In the genomic region with DNA sequence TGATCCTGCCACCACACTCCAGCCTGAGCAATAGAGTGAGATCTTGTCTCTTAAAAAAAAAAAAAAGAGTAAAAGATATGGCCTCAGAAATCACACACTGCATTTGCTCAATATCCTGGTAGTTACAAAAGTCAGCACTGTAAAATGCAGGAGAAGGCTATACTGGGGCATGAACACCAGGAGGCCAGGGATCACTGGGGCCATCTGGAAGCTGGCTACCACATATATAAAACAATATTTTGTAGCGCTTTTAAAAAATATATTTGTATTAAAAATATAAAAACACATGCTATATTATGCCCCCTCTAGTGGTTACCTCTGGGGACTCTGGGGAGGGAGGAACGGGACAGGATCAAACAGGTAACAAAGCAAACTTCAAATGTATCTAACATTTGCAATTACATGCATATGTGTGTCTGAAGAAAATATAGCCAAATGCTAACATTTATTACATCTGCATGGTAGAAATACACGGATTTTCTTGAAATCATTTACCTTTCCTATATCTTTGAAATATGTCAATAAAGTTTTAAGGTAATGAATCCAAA, we compare ENCODE assay signal across 8 cellular contexts. TPM values are rescaled to one million over a fixed set of nuclear protein-coding genes. Genes with fewer than 3 reads are reported as not detected.
DNase-seq lines count a peak whose midpoint lies in the region; ATAC-seq and TF ChIP-seq lines count a peak whose summit lies in the region.

No MANE protein-coding gene starts in this region.

- intact Hi-C loops in left ventricle myocardium superior (cut with micrococcal nuclease) = no loop called here

- no peaks in the 10 kb centered on the region for H3F3A ChIP-seq in OCI-LY1 (ENCODE audit: insufficient read depth, low read length)

- no peaks in the 10 kb centered on the region for H3K9me2 ChIP-seq in OCI-LY1 (ENCODE audit: low read depth, low read length)

- H4K20me1 ChIP-seq in OCI-LY1 (ENCODE audit: insufficient read depth, low read length) = no peaks in the 10 kb centered on the region

- peaks cover 21% of the 10 kb centered on the region for H3K4me1 Mint-ChIP-seq in progenitor cell of endocrine pancreas (ENCODE audit: low read depth)

- H3K9ac ChIP-seq in OCI-LY1 (ENCODE audit: low read length) = no peak overlapping the region

- ATAC-seq in left ventricle myocardium superior = no peak
- ATAC-seq in GM18505 (IDR thresholded peaks at IDR 0.05; ENCODE audit: unreplicated experiment) = no peak

- H3K27me3 ChIP-seq in cardiac muscle cell = no peaks in the 10 kb centered on the region
- no peaks in the 10 kb centered on the region for H3K27me3 ChIP-seq in OCI-LY1 (ENCODE audit: insufficient read depth, low read length)

- DNase-seq in cardiac muscle cell (ENCODE audit: low read depth in 1 of 2, low spot score in 1 of 2) = peak; percentile 22 to 62
- DNase-seq in left ventricle myocardium superior = no peak
- peak; percentile 7 for DNase-seq in cerebellar cortex (ENCODE audit: low spot score)
- DNase-seq in progenitor cell of endocrine pancreas (ENCODE audit: low spot score, unreplicated experiment) = no peak
- DNase-seq in RPMI8226 = no peak
- DNase-seq in cerebellum (ENCODE audit: low spot score) = no peak

- H3K4me2 ChIP-seq in OCI-LY1 (ENCODE audit: low read length) = no peak overlapping the region

- no peak overlapping the region for H3K4me3 Mint-ChIP-seq in progenitor cell of endocrine pancreas (ENCODE audit: low read depth)

- H3K4me3 ChIP-seq in cardiac muscle cell = no peak overlapping the region
- no peak overlapping the region for H3K4me3 ChIP-seq in OCI-LY1 (ENCODE audit: low read depth, low read length, poor library complexity, severe bottlenecking)

- no peaks in the 10 kb centered on the region for H3K27me3 Mint-ChIP-seq in progenitor cell of endocrine pancreas

- H3K9me3 ChIP-seq in cardiac muscle cell (ENCODE audit: low read depth) (no peaks in the 10 kb centered on the region), OCI-LY1 (ENCODE audit: low read length) (no peaks in the 10 kb centered on the region)

- no peaks in the 10 kb centered on the region for H3K9me3 Mint-ChIP-seq in progenitor cell of endocrine pancreas (ENCODE audit: low read depth)

- H3K36me3 ChIP-seq in cardiac muscle cell (no peaks in the 10 kb centered on the region), OCI-LY1 (ENCODE audit: insufficient read depth, low read length) (no peaks in the 10 kb centered on the region)

- TF ChIP-seq POLR2A in GM18505 (IDR thresholded peaks at IDR 0.05; ENCODE audit: borderline replicate concordance, extremely low read depth, insufficient read depth, insufficient read length) = no peak

- peaks cover 13% of the 10 kb centered on the region for H3K36me3 Mint-ChIP-seq in progenitor cell of endocrine pancreas (ENCODE audit: insufficient read depth)

- no peak overlapping the region for H2AFZ ChIP-seq in OCI-LY1 (ENCODE audit: low read length)

- peaks cover 16% of the 10 kb centered on the region for H3K79me2 ChIP-seq in OCI-LY1 (ENCODE audit: insufficient read depth, low read length)

- H3K27ac ChIP-seq in cardiac muscle cell (no peak overlapping the region), OCI-LY1 (ENCODE audit: low read depth, low read length, poor library complexity, severe bottlenecking) (no peak overlapping the region)

- TF ChIP-seq CTCF in cardiac muscle cell (IDR thresholded peaks at IDR 0.05; ENCODE audit: low read depth, low read length) = peak; percentile 75
- peak; percentile 40 for TF ChIP-seq CTCF in OCI-LY1 (IDR thresholded peaks at IDR 0.05; ENCODE audit: low read length)
- peak; percentile 64 for TF ChIP-seq CTCF in progenitor cell of endocrine pancreas (IDR thresholded peaks at IDR 0.05; ENCODE audit: unreplicated experiment)

- peaks cover under 1% of the 10 kb centered on the region for H3K4me1 ChIP-seq in cardiac muscle cell (ENCODE audit: low read depth)
- H3K4me1 ChIP-seq in OCI-LY1 (ENCODE audit: insufficient read depth, low read length, severe bottlenecking) = peaks cover 13% of the 10 kb centered on the region

- no peak overlapping the region for H3K27ac Mint-ChIP-seq in progenitor cell of endocrine pancreas

RNA-seq across cellular contexts. Expression of gene C4orf46, which starts 4.0 kb away (rescaled TPM):
- total RNA-seq in cardiac muscle cell = 6.9 and 8.8 TPM in 2 replicates
- 9.5 and 17.5 TPM in 2 replicates for polyA plus RNA-seq in cardiac muscle cell
- total RNA-seq in left ventricle myocardium superior = 3.4 TPM
- total RNA-seq in progenitor cell of endocrine pancreas = 18.2 and 20.1 TPM in 2 replicates
- total RNA-seq in cerebellum = 21.8 TPM

RNA-seq across cellular contexts. Expression of gene ETFDH, which starts 4.4 kb away (rescaled TPM):
- total RNA-seq in cardiac muscle cell = 15.6 and 17.2 TPM in 2 replicates
- polyA plus RNA-seq in cardiac muscle cell = 21.7 and 24.9 TPM in 2 replicates
- 391 TPM for total RNA-seq in left ventricle myocardium superior
- 19.9 and 22.5 TPM in 2 replicates for total RNA-seq in progenitor cell of endocrine pancreas
- total RNA-seq in cerebellum = 24.1 TPM

RNA-seq across cellular contexts. Expression of gene PPID, which starts 55.5 kb away (rescaled TPM):
- total RNA-seq in cardiac muscle cell (30.7 and 36.0 TPM in 2 replicates), left ventricle myocardium superior (38.2 TPM), progenitor cell of endocrine pancreas (42.9 and 49.2 TPM in 2 replicates), cerebellum (18.8 TPM)
- 68.1 and 73.9 TPM in 2 replicates for polyA plus RNA-seq in cardiac muscle cell

Comparison
In these comparisons a context has a peak if more than half of its experiments do, and no peak if none do; other contexts are left out.
1. DNase-seq: peak in cardiac muscle cell (2 of 2) and cerebellar cortex (single experiment); none in left ventricle myocardium superior (single experiment), progenitor cell of endocrine pancreas (single experiment), RPMI8226 (single experiment) and cerebellum (single experiment).
2. RNA of gene ETFDH, which starts 4.4 kb away (total RNA-seq): 391 TPM in left ventricle myocardium superior (single experiment); 24.1 TPM in cerebellum (single experiment), 19.9 to 22.5 TPM in progenitor cell of endocrine pancreas and 15.6 to 17.2 TPM in cardiac muscle cell; every median in the first group is over 10 times any median in the second.
3. Peak in every context shown above with its lines, with median percentiles within 50 percentile points of each other: CTCF ChIP-seq.